8 cellular contexts compared by ENCODE assay signal in the genomic region with DNA sequence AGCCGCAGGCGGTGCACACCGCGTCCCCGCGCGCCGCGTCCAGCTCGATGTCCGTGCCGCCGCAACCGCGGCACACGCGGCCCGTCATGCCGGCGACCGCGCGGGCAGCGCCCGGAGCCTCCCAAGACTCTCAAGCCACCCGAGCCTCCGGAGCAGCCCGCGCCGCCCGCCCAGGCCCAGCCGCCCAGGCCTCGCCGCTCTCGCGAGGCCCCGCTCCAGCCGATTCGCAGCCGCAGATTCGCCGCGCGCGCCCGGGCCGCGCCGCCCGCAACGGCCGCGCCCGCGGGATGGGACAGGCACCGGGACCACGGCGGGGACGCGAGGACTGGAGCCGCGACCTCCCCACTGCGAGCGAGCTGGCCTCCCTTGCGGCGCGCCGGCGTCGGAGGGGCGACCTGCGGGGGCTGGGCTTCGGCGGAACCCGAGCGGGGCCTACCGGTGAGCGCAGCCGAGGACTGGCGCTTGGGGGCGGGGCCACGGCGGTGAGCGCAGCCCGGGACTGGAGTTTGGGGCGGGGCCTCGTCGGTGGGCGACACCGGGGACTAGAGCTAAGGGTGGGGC. TPM values are rescaled to one million over a fixed set of nuclear protein-coding genes. Genes with fewer than 3 reads are reported as not detected.
DNase-seq lines count a peak whose midpoint lies in the region; ATAC-seq and TF ChIP-seq lines count a peak whose summit lies in the region.

BRF1 (minus strand) TSS at position 460 of the 561 bp plus-strand sequence; CDS start at position 88, 372 bp downstream.

- CTCF ChIA-PET in PC-9 (lab: Charles Lee) = interaction anchor here (0.6 kb wide), 1 partner anchor 212 kb away, joined by 3 read pairs; no protein-coding TSS in a partner anchor

- peak within 1 kb of the TSS; percentile 86 for H3K4me2 ChIP-seq in PC-9

- no peaks in the 10 kb centered on the region for H3K36me3 Mint-ChIP-seq in activated T-cell treated with anti-CD3 and anti-CD28 coated beads, Interleukin-2, amount 50 U/mL, for 4 hours (ENCODE audit: insufficient read depth)

- H3K9me3 Mint-ChIP-seq in activated T-cell treated with anti-CD3 and anti-CD28 coated beads, Interleukin-2, amount 50 U/mL, for 4 hours = no peaks in the 10 kb centered on the region

- H4K20me1 ChIP-seq in PC-9 (ENCODE audit: insufficient read depth) = peaks cover 13% of the 10 kb centered on the region; the same call in 1 of the 2 replicates

- BruUV-seq in PC-9 (replicated peaks; lab: Mats Ljungman, UMichigan) = no TSS peak

- H3K9me3 ChIP-seq in PC-9 (ENCODE audit: insufficient read depth, low read depth) (no peaks in the 10 kb centered on the region), muscle layer of duodenum (ENCODE audit: control insufficient read depth in 1 of 2, low read length in 2 of 2) (no peaks in the 10 kb centered on the region)

- intact Hi-C loops in PC-9 (cut with micrococcal nuclease; ENCODE audit: unreplicated experiment) = loop anchor here (5.0 kb wide), 2 partner anchors 182 to 328 kb away; no protein-coding TSS in a partner anchor

- DNase-seq in COR-L47 (lab: John Stamatoyannopoulos, UW) (peak; percentile 94), HT1080 (ENCODE audit: low read depth) (peak; percentile 82), PC-9 (peak; percentile 80 to 94)
- DNase-seq in activated T-cell treated with anti-CD3 and anti-CD28 coated beads, Interleukin-2, amount 50 U/mL, for 4 hours = peak; percentile 96
- DNase-seq in stimulated activated CD8-positive, alpha-beta memory T cell treated with anti-CD3 and anti-CD28 coated beads, Interleukin-7, amount 100 ng/mL, for 4 hours (ENCODE audit: low read depth in 2 of 2) = peak; percentile 92 to 98

- peak within 1 kb of the TSS; percentile 89 for H2AFZ ChIP-seq in PC-9

- H3K27me3 Mint-ChIP-seq in activated T-cell treated with anti-CD3 and anti-CD28 coated beads, Interleukin-2, amount 50 U/mL, for 4 hours (ENCODE audit: low read depth) = no peaks in the 10 kb centered on the region

- no peaks in the 10 kb centered on the region for H3K36me3 ChIP-seq in PC-9 (ENCODE audit: low read depth)
- H3K36me3 ChIP-seq in muscle layer of duodenum (ENCODE audit: control insufficient read depth in 1 of 2, insufficient read depth in 2 of 2, low read length in 2 of 2) = no peaks in the 10 kb centered on the region

- no peaks in the 10 kb centered on the region for H3K9me2 ChIP-seq in PC-9 (ENCODE audit: insufficient read depth)

- peak; percentile 76 for ATAC-seq in GM21360 (IDR thresholded peaks at IDR 0.05; ENCODE audit: unreplicated experiment)
- ATAC-seq in activated T-cell treated with anti-CD3 and anti-CD28 coated beads, Interleukin-2, amount 50 U/mL, for 4 hours = peak; percentile 94 to 95
- peak; percentile 91 for ATAC-seq in esophagus mucosa

- TF ChIP-seq CTCF in PC-9 (conservative IDR thresholded peaks at IDR 0.05) = no peak

- H3K4me3 ChIP-seq in PC-9 (peak within 1 kb of the TSS; percentile 82), muscle layer of duodenum (ENCODE audit: low read depth in 1 of 2, low read length in 2 of 2) (peak within 1 kb of the TSS; percentile 73 to 85)

- H3K4me3 Mint-ChIP-seq in activated T-cell treated with anti-CD3 and anti-CD28 coated beads, Interleukin-2, amount 50 U/mL, for 4 hours = peak within 1 kb of the TSS; percentile 84

- peaks cover 47% of the 10 kb centered on the region for H3K79me2 ChIP-seq in PC-9 (ENCODE audit: low read depth)

- H3K4me1 ChIP-seq in PC-9 (replicated peaks; ENCODE audit: insufficient read depth) (peaks cover 9% of the 10 kb centered on the region), muscle layer of duodenum (ENCODE audit: control insufficient read depth in 1 of 2, insufficient read depth in 2 of 2, low read length in 2 of 2) (peaks cover 6 to 17% of the 10 kb centered on the region in 2 donors)

- peak within 1 kb of the TSS; percentile 55 for H3K27ac ChIP-seq in PC-9
- H3K27ac ChIP-seq in muscle layer of duodenum (ENCODE audit: low read length) = peak within 1 kb of the TSS; percentile 67

- H3K27me3 ChIP-seq in PC-9 (ENCODE audit: insufficient read depth, low read depth) = no peaks in the 10 kb centered on the region
- H3K27me3 ChIP-seq in muscle layer of duodenum (ENCODE audit: low read depth, low read length) = no peaks in the 10 kb centered on the region

- peaks cover 14% of the 10 kb centered on the region; the same call in 1 of the 2 replicates for H3F3A ChIP-seq in PC-9 (ENCODE audit: insufficient read depth, low read depth)

- peaks cover 30% of the 10 kb centered on the region for H3K4me1 Mint-ChIP-seq in activated T-cell treated with anti-CD3 and anti-CD28 coated beads, Interleukin-2, amount 50 U/mL, for 4 hours (ENCODE audit: low read depth)

- POLR2A ChIA-PET in PC-9 (lab: Charles Lee; ENCODE audit: unreplicated experiment) = interaction anchor here (0.6 to 1.0 kb wide), 2 partner anchors 10 to 14 kb away, joined by 3 to 16 read pairs; partner anchors contain the start of gene PACS2

RNA-seq across cellular contexts. Expression of gene BRF1, which starts in this region (rescaled TPM):
- total RNA-seq in HT1080 (2014; rRNA removed; shearing (Covaris generic)) = 25.4 and 25.6 TPM in 2 replicates
- polyA plus RNA-seq in HT1080 (2015; cell fraction: cytosol; rRNA removed) = 12.3 and 15.2 TPM in 2 replicates
- 33.3 and 38.4 TPM in 2 replicates for polyA plus RNA-seq in HT1080 (2015; cell fraction: nucleus; rRNA removed)
- total RNA-seq in PC-9 (2021) (24.8 and 31.2 TPM in 2 replicates), esophagus mucosa (11.7 TPM)
- total RNA-seq in activated T-cell treated with anti-CD3 and anti-CD28 coated beads, Interleukin-2, amount 50 U/mL, for 4 hours = 10 to 100 TPM; 33.5 to 36.4 (median 35.4) TPM

Comparison
In these comparisons a context has a peak if more than half of its experiments do, and no peak if none do; other contexts are left out.
1. Peak in every context shown above with its lines: DNase-seq, ATAC-seq, H3K4me3 ChIP-seq and H3K27ac ChIP-seq.